Comparison of ENCODE assay signal across 8 cellular contexts in genomic region chr1:19485362-19486187, GRCh38. TPM values are rescaled to one million over a fixed set of nuclear protein-coding genes. Genes with fewer than 3 reads are reported as not detected.
DNase-seq lines count a peak whose midpoint lies in the region; ATAC-seq, FAIRE-seq and TF ChIP-seq lines count a peak whose summit lies in the region.

Gene CAPZB (minus strand): TSS chr1:19485539. CDS start chr1:19485438, 101 bp downstream.

- H3K4me3 ChIP-seq in prostate gland (peak within 1 kb of the TSS; percentile 95 to 100), upper lobe of right lung (peak within 1 kb of the TSS; percentile 95)

- H3K27ac ChIP-seq in prostate gland: peak within 1 kb of the TSS; percentile 100
- peak within 1 kb of the TSS; percentile 95 for H3K27ac ChIP-seq in upper lobe of right lung

- TF ChIP-seq POLR2A in GM12892 (IDR thresholded peaks at IDR 0.05; ENCODE audit: low read depth, low read length) (peak; percentile 93), prostate gland (IDR thresholded peaks at IDR 0.05) (peak; percentile 93)

- peaks cover 2% of the 10 kb centered on the region for H3K36me3 Mint-ChIP-seq in T-helper 17 cell (ENCODE audit: low read depth)

- TF ChIP-seq CTCF in prostate gland (IDR thresholded peaks at IDR 0.05) (peak in 1 of 4 experiments; percentile 19), upper lobe of right lung (IDR thresholded peaks at IDR 0.05) (no peak)

- peak within 1 kb of the TSS; percentile 96 for H3K27ac Mint-ChIP-seq in T-helper 17 cell

- H3K27me3 ChIP-seq in prostate gland (replicated peaks; ENCODE audit: insufficient read depth) (no peaks in the 10 kb centered on the region), upper lobe of right lung (no peaks in the 10 kb centered on the region)

- DNase-seq in GM12892 (ENCODE audit: insufficient read length) (peak; percentile 97), NCI-H128 (lab: John Stamatoyannopoulos, UW; ENCODE audit: unreplicated experiment) (peak; percentile 80), T-helper 17 cell (peak; percentile 89 to 99 (median 94)), amniotic stem cell (lab: John Stamatoyannopoulos, UW) (peak; percentile 78), left cardiac atrium (peak; percentile 97), prostate gland (ENCODE audit: low spot score) (peak; percentile 93), upper lobe of right lung (peak; percentile 98)

- H3K9me3 ChIP-seq in T-helper 17 cell (ENCODE audit: control insufficient read depth, low read length, poor library complexity, severe bottlenecking): no peaks in the 10 kb centered on the region
- H3K9me3 ChIP-seq in prostate gland: no peaks in the 10 kb centered on the region
- H3K9me3 ChIP-seq in upper lobe of right lung: no peaks in the 10 kb centered on the region

- ATAC-seq in HG02759 (IDR thresholded peaks at IDR 0.05; ENCODE audit: unreplicated experiment) (peak; percentile 87), T-helper 17 cell (peak; percentile 91), left cardiac atrium (peak; percentile 92 to 94), upper lobe of right lung (peak; percentile 94)

- 0% methylated on average over 26 of the region's 106 CpGs for WGBS in prostate gland

- FAIRE-seq in GM12892 (lab: Jason Lieb, UNC): peak; percentile 91

- H3K27me3 Mint-ChIP-seq in T-helper 17 cell: no peaks in the 10 kb centered on the region

- intact Hi-C loops in left cardiac atrium (cut with DNase I) (loop anchor here (10.0 kb wide), 2 partner anchors 109 to 169 kb away; a partner anchor contains a TSS), prostate gland (cut with DNase I) (loop anchor here (2.0 to 10.0 kb wide), 5 partner anchors 47 to 159 kb away; partner anchors contain the start of gene NBL1), upper lobe of right lung (cut with DNase I) (loop anchor here (10.0 kb wide), 1 partner anchor 169 kb away; no protein-coding TSS in a partner anchor)

- H3K4me1 Mint-ChIP-seq in T-helper 17 cell: peaks cover 57% of the 10 kb centered on the region

- H3K4me1 ChIP-seq in prostate gland (replicated peaks) (peaks cover 39% of the 10 kb centered on the region), upper lobe of right lung (peaks cover 57% of the 10 kb centered on the region)

- peak within 1 kb of the TSS; percentile 97 for H3K4me3 Mint-ChIP-seq in T-helper 17 cell

- H3K36me3 ChIP-seq in prostate gland (no peaks in the 10 kb centered on the region), upper lobe of right lung (no peaks in the 10 kb centered on the region)

RNA-seq across cellular contexts. Expression of gene CAPZB, which starts in this region (rescaled TPM):
- polyA plus RNA-seq in GM12892 (2012; ENCODE audit: missing spikeins): 251 TPM
- total RNA-seq in T-helper 17 cell: 100 to 1,000 TPM; 320 to 330 TPM
- total RNA-seq in left cardiac atrium: 100 to 1,000 TPM; 227 to 254 TPM
- total RNA-seq in prostate gland: 100 to 1,000 TPM; 139 to 150 TPM
- total RNA-seq in upper lobe of right lung: 237 TPM

Comparison
In these comparisons a context has a peak if more than half of its experiments do, and no peak if none do; other contexts are left out.
1. Peak in every context shown above with its lines: DNase-seq, ATAC-seq, H3K4me3 ChIP-seq and H3K27ac ChIP-seq.